13 cellular contexts compared by ENCODE assay signal in the genomic region with DNA sequence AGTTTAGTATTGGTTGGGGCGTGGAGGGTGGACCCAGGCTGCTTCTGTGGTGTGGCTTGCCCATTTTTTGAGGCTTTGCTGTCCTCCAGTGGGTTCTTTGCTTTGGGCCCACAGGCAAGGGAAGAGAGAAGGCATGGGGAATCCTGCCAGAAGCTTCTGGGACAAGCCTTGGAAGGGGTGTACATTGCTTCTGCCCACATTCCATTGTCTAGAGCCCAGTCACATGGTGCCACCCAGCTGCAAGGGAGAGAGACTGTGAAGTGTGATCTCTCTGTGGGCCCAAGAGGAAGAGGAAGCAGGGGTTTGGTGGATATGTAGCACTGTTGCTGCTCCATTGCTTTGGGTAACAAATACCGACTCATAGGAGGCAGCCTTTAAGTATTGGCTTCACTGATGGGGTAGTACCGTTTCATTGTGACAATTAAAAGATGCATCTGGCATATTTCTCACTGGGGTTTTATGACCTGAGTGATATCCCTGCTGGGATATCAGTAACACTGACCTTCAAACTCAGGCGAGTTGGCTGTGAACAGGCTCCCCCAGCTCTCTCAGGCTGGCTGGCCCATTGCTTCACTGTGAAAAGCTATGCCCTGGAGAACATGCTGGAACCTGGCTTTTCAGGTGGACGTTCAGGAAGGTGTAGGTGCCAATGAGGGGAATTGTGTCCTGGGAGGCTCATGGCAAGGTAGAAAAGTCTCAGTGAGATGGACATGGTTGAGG.
DNase-seq lines count a peak whose midpoint lies in the region; ATAC-seq and TF ChIP-seq lines count a peak whose summit lies in the region.
"Had no signal": no experiment of that assay in that cellular context is flagged by ENCODE, and none has a peak within 500 bp of the region (broad histone marks: within the 10 kb centered on the region; RNA-seq: fewer than 3 reads in every experiment).

No MANE protein-coding gene starts in this region.

- H3K4me3 Mint-ChIP-seq in neural crest cell = no peak overlapping the region
- H3K4me3 Mint-ChIP-seq in endothelial cell (ENCODE audit: unreplicated experiment) = no peak overlapping the region
- H3K4me3 Mint-ChIP-seq: activated naive CD8-positive, alpha-beta T cell treated with anti-CD3 and anti-CD28 coated beads, Interleukin-2, amount 50 U/mL, for 24 hours had no signal

- H3K9me3 Mint-ChIP-seq in neural crest cell (peaks cover 5% of the 10 kb centered on the region), endothelial cell (ENCODE audit: unreplicated experiment) (no peaks in the 10 kb centered on the region)
- H3K9me3 Mint-ChIP-seq: activated naive CD8-positive, alpha-beta T cell treated with anti-CD3 and anti-CD28 coated beads, Interleukin-2, amount 50 U/mL, for 24 hours had no signal

- no peak for ATAC-seq in HG02610 (IDR thresholded peaks at IDR 0.05; ENCODE audit: unreplicated experiment)
- ATAC-seq: activated naive CD8-positive, alpha-beta T cell treated with anti-CD3 and anti-CD28 coated beads, Interleukin-2, amount 50 U/mL, for 24 hours had no signal

- H3K27me3 Mint-ChIP-seq in neural crest cell (ENCODE audit: low read depth) (no peaks in the 10 kb centered on the region), endothelial cell (ENCODE audit: unreplicated experiment) (peaks cover 1% of the 10 kb centered on the region)
- H3K27me3 Mint-ChIP-seq: activated naive CD8-positive, alpha-beta T cell treated with anti-CD3 and anti-CD28 coated beads, Interleukin-2, amount 50 U/mL, for 24 hours had no signal

- TF ChIP-seq POLR2A in NB4 (IDR thresholded peaks at IDR 0.05; ENCODE audit: extremely low read depth, insufficient read length) = no peak

- TF ChIP-seq CTCF in NB4 (IDR thresholded peaks at IDR 0.05; ENCODE audit: low read depth, low read length) = no peak
- TF ChIP-seq CTCF in neural crest cell (conservative IDR thresholded peaks at IDR 0.05) = no peak
- TF ChIP-seq CTCF in endothelial cell (IDR thresholded peaks at IDR 0.05; ENCODE audit: unreplicated experiment) = no peak

- peak; percentile 22 for DNase-seq in AG08395 (ENCODE audit: low spot score)
- DNase-seq in NB4 (ENCODE audit: low read depth) = peak; percentile 1
- peak; percentile 87 for DNase-seq in globus pallidus (ENCODE audit: low spot score)
- no peak for DNase-seq in neural crest cell (ENCODE audit: low read depth, low spot score)
- DNase-seq in NCI-H1436 (lab: John Stamatoyannopoulos, UW) = no peak
- no peak for DNase-seq in iPS-NIHi11 (ENCODE audit: low spot score)
- no peak for DNase-seq in endothelial cell (ENCODE audit: low spot score)
- DNase-seq: activated naive CD8-positive, alpha-beta T cell treated with anti-CD3 and anti-CD28 coated beads, Interleukin-2, amount 50 U/mL, for 24 hours; DMS79; effector CD4-positive, alpha-beta T cell; T-helper 2 cell; uterus had no signal

- H3K4me1 Mint-ChIP-seq in neural crest cell = peaks cover 18% of the 10 kb centered on the region
- H3K4me1 Mint-ChIP-seq in endothelial cell (ENCODE audit: unreplicated experiment) = peaks cover 24% of the 10 kb centered on the region

- H3K27ac Mint-ChIP-seq in neural crest cell (ENCODE audit: unreplicated experiment) (peak overlapping the region; percentile 22), endothelial cell (ENCODE audit: unreplicated experiment) (no peak overlapping the region)
- H3K27ac Mint-ChIP-seq: activated naive CD8-positive, alpha-beta T cell treated with anti-CD3 and anti-CD28 coated beads, Interleukin-2, amount 50 U/mL, for 24 hours had no signal

- H3K4me3 ChIP-seq in NB4 (ENCODE audit: low read depth, low read length) = no peak overlapping the region
- H3K4me3 ChIP-seq: uterus had no signal

- peaks cover 11% of the 10 kb centered on the region for H3K36me3 Mint-ChIP-seq in neural crest cell (ENCODE audit: low read depth)
- H3K36me3 Mint-ChIP-seq in endothelial cell (ENCODE audit: low read depth, unreplicated experiment) = peaks cover 5% of the 10 kb centered on the region

Comparison
In these comparisons a context has a peak if more than half of its experiments do, and no peak if none do; other contexts are left out.
1. DNase-seq: peak in AG08395 (single experiment), NB4 (single experiment) and globus pallidus (single experiment); none in neural crest cell (single experiment), NCI-H1436 (single experiment), iPS-NIHi11 (single experiment) and endothelial cell (single experiment).